In genomic region chr2:400988-401679, GRCh38 we compare ENCODE assay signal across 25 cellular contexts.
A peak's percentile ranks its signal among the peaks of the same experiment; 100 is the strongest.
DNase-seq lines count a peak whose midpoint lies in the region; ATAC-seq, FAIRE-seq and TF ChIP-seq lines count a peak whose summit lies in the region.
"Had no signal": no experiment of that assay in that cellular context is flagged by ENCODE, and none has a peak within 500 bp of the region (broad histone marks: within the 10 kb centered on the region; RNA-seq: fewer than 3 reads in every experiment).

No MANE protein-coding gene starts in this region.

- no peak overlapping the region for H2BK20ac ChIP-seq in H1 (ENCODE audit: low read length)

- H3K9me3 ChIP-seq in SK-N-SH (0 out of 2 replicates have a peak, but pooled peaks cover 4% of the 10 kb centered on the region), H1 (ENCODE audit: insufficient read depth in 2 of 2, low read depth in 1 of 2, low read length in 1 of 2) (peaks cover 2 to 3% of the 10 kb centered on the region in 2 experiments; a peak in 1 of 4 replicates)

- TF ChIP-seq CTCF in SK-N-SH (IDR thresholded peaks at IDR 0.05): no peak
- no peak for TF ChIP-seq CTCF in H1 (IDR thresholded peaks at IDR 0.05; ENCODE audit: control extremely low read depth in 1 of 3, insufficient read depth in 1 of 3, low read depth in 1 of 3, low read length in 3 of 3)

- H4K20me1 ChIP-seq in SK-N-SH (ENCODE audit: insufficient read depth): no peaks in the 10 kb centered on the region
- peaks cover 0 to 1% of the 10 kb centered on the region in 2 experiments for H4K20me1 ChIP-seq in H1 (replicated peaks in 1 of 2; ENCODE audit: control insufficient read depth in 1 of 2, insufficient read depth in 2 of 2, low read length in 2 of 2)

- H3K36me3 ChIP-seq in SK-N-SH (replicated peaks in 1 of 2; ENCODE audit: control insufficient read depth in 1 of 2, insufficient read depth in 2 of 2, low read length in 1 of 2): no peaks in the 10 kb centered on the region
- no peaks in the 10 kb centered on the region for H3K36me3 ChIP-seq in H1 (ENCODE audit: control insufficient read depth in 2 of 4, insufficient read depth in 4 of 4, low read length in 3 of 4)
- H3K36me3 ChIP-seq: breast epithelium had no signal

- no peak for FAIRE-seq in H1 (lab: Jason Lieb, UNC)
- FAIRE-seq: colon, D721Med, GM18507, H54, urothelium cell line had no signal

- 73% methylated on average over 14 of the region's 14 CpGs for WGBS in SK-N-SH (ENCODE audit: low lambda C conversion rate)
- WGBS in H1 (ENCODE audit: extremely low coverage in 1 of 2, insufficient coverage in 1 of 2, insufficient read length in 1 of 2, insufficient replicate concordance in 2 of 2, low coverage in 1 of 2, low lambda C conversion rate in 2 of 2, missing lambda C conversion rate in 1 of 2), 2 experiments: 79% methylated on average over 14 of the region's 14 CpGs; no CpG with 5 or more reads in 1 of the 2 experiments

- H3K27me3 ChIP-seq in SK-N-SH (ENCODE audit: insufficient read depth) (no peaks in the 10 kb centered on the region), H1 (replicated peaks in 1 of 4; ENCODE audit: control insufficient read depth in 3 of 4, extremely low read depth in 1 of 4, insufficient read depth in 3 of 4, low read length in 3 of 4) (no peaks in the 10 kb centered on the region)
- H3K27me3 ChIP-seq: breast epithelium had no signal

- H3K79me1 ChIP-seq in H1 (ENCODE audit: low read depth, low read length): no peaks in the 10 kb centered on the region

- no peak overlapping the region; a peak in 1 of 4 replicates for H3K27ac ChIP-seq in SK-N-SH (ENCODE audit: low read depth in 2 of 2, low read length in 1 of 2)
- H3K27ac ChIP-seq in H1 (ENCODE audit: low read depth, low read length): no peak overlapping the region
- H3K27ac ChIP-seq: breast epithelium had no signal

- ATAC-seq in SK-N-SH treated with all-trans-retinoic acid at 6 μM for 48 hours (no peak), GM18868 (IDR thresholded peaks at IDR 0.05; ENCODE audit: unreplicated experiment) (no peak)
- ATAC-seq: naive thymus-derived CD8-positive, alpha-beta T cell had no signal

- CTCF ChIA-PET in SK-N-SH (lab: Yijun Ruan, JAX): no interaction called here
- CTCF ChIA-PET in H1 (lab: Charles Lee; ENCODE audit: partially characterized antibody): no interaction called here

- no peak overlapping the region for H3K4me3 ChIP-seq in SK-N-SH (ENCODE audit: low read depth in 2 of 2, low read length in 1 of 2)
- H3K4me3 ChIP-seq in H1 (ENCODE audit: extremely low read depth in 1 of 4, insufficient read depth in 2 of 4, low read depth in 3 of 4, low read length in 4 of 4): no peak overlapping the region
- H3K4me3 ChIP-seq: breast epithelium, smooth muscle cell had no signal

- H3F3A ChIP-seq in SK-N-SH (replicated peaks; ENCODE audit: insufficient read depth): no peaks in the 10 kb centered on the region

- no peak overlapping the region for H2AK5ac ChIP-seq in H1 (ENCODE audit: low read depth, low read length)

- H3K4me2 ChIP-seq in SK-N-SH (no peak overlapping the region), H1 (ENCODE audit: insufficient read depth in 1 of 2, low read depth in 2 of 2, low read length in 2 of 2) (no peak overlapping the region)
- H3K4me2 ChIP-seq: smooth muscle cell had no signal

- TF ChIP-seq EP300 in SK-N-SH (IDR thresholded peaks at IDR 0.05; ENCODE audit: borderline replicate concordance in 1 of 2, low read depth in 1 of 2, low read length in 1 of 2): no peak
- no peak for TF ChIP-seq EP300 in H1 (IDR thresholded peaks at IDR 0.05; ENCODE audit: borderline replicate concordance in 1 of 2, low read depth in 2 of 2, low read length in 2 of 2)

- H3K56ac ChIP-seq in H1 (replicated peaks; ENCODE audit: insufficient read length, low read depth, low read length): no peak overlapping the region

- TF ChIP-seq RAD21 in SK-N-SH (IDR thresholded peaks at IDR 0.05; ENCODE audit: low read length): no peak
- no peak for TF ChIP-seq RAD21 in H1 (IDR thresholded peaks at IDR 0.05 in 1 of 2, conservative IDR thresholded peaks at IDR 0.05 in 1 of 2; ENCODE audit: low read depth in 2 of 2, low read length in 2 of 2)

- no peaks in the 10 kb centered on the region for H3K23me2 ChIP-seq in H1 (ENCODE audit: low read depth, low read length)

- H3K4ac ChIP-seq in H1 (replicated peaks; ENCODE audit: insufficient read length, low read depth, low read length): peak overlapping the region; percentile 66

- H2BK15ac ChIP-seq in H1 (ENCODE audit: low read length): no peak overlapping the region

- no peak overlapping the region for H2BK5ac ChIP-seq in H1 (ENCODE audit: low read depth, low read length)

- no peak overlapping the region for H3K23ac ChIP-seq in H1 (ENCODE audit: insufficient read length)

- H3K9ac ChIP-seq in SK-N-SH (no peak overlapping the region), H1 (replicated peaks in 1 of 4; ENCODE audit: extremely low read depth in 1 of 4, low read depth in 3 of 4, low read length in 3 of 4) (0 out of 7 replicates have a peak overlapping the region, but pooled peaks of 1 of the 4 experiments have one; percentile 5)

- H3K4me1 ChIP-seq in SK-N-SH (ENCODE audit: control insufficient read depth in 1 of 2, insufficient read depth in 2 of 2, low read depth in 1 of 2, low read length in 1 of 2): peaks cover 0 to 8% of the 10 kb centered on the region in 2 experiments; a peak in 1 of 4 replicates
- peaks cover 0 to 6% (median 2%) of the 10 kb centered on the region in 4 experiments; a peak in 4 of 7 replicates for H3K4me1 ChIP-seq in H1 (replicated peaks in 1 of 4; ENCODE audit: control insufficient read depth in 3 of 4, insufficient read depth in 4 of 4, low read length in 3 of 4)
- H3K4me1 ChIP-seq: breast epithelium had no signal

- H4K91ac ChIP-seq in H1 (replicated peaks; ENCODE audit: insufficient read length, low read length): no peak overlapping the region

- H4K8ac ChIP-seq in H1 (ENCODE audit: extremely low read depth, insufficient read depth, low read length): no peak overlapping the region; the same call in 1 of the 2 replicates

- H3K79me2 ChIP-seq in SK-N-SH (ENCODE audit: insufficient read depth) (no peaks in the 10 kb centered on the region), H1 (ENCODE audit: control insufficient read depth in 1 of 2, insufficient read depth in 2 of 2, low read length in 2 of 2) (no peaks in the 10 kb centered on the region)

- no peak overlapping the region for H4K5ac ChIP-seq in H1 (ENCODE audit: insufficient read length, low read depth, low read length)

- H2BK12ac ChIP-seq in H1 (ENCODE audit: low read depth, low read length): 0 out of 2 replicates have a peak overlapping the region, but pooled peaks have one; percentile 17

- TF ChIP-seq POLR2A in H1 (IDR thresholded peaks at IDR 0.05; ENCODE audit: control extremely low read depth in 1 of 2, low read depth in 2 of 2, low read length in 2 of 2): no peak

- DNase-seq in SK-N-SH (no peak), NCI-H2171 treated with DMSO at 0.1 percent for 48 hours (lab: John Stamatoyannopoulos, UW) (peak; percentile 68), H1 (ENCODE audit: low read depth in 1 of 2, low spot score in 2 of 2) (peak in 1 of 2 experiments; percentile 46), islet precursor cell (no peak), NCI-H2081 treated with DMSO at 0.1 percent for 48 hours (lab: John Stamatoyannopoulos, UW) (no peak)
- DNase-seq: activated CD4-positive, alpha-beta T cell treated with anti-CD3 and anti-CD28 coated beads for 1 hour; activated T-cell treated with anti-CD3 and anti-CD28 coated beads, Interleukin-2, amount 50 U/mL, for 24 hours; C1 segment of cervical spinal cord; effector CD8-positive, alpha-beta T cell; erythroblast; foreskin fibroblast; Karpas-422; naive thymus-derived CD8-positive, alpha-beta T cell; NCI-H1694 treated with DMSO at 0.1 percent for 48 hours; NCI-H446; SIG-M5 had no signal

- no peak overlapping the region for H3K14ac ChIP-seq in H1 (ENCODE audit: insufficient read length)

- no peak overlapping the region for H2BK120ac ChIP-seq in H1 (replicated peaks; ENCODE audit: low read depth, low read length)

- H2AFZ ChIP-seq in SK-N-SH (ENCODE audit: low read depth) (no peak overlapping the region), H1 (ENCODE audit: low read length) (no peak overlapping the region)

- H3K18ac ChIP-seq in H1 (ENCODE audit: extremely low read depth, low read length): 0 out of 2 replicates have a peak overlapping the region, but pooled peaks have one; percentile 32

- POLR2A ChIA-PET in SK-N-SH (lab: Yijun Ruan, JAX): no interaction called here
- POLR2A ChIA-PET in H1 (lab: Charles Lee; ENCODE audit: partially characterized antibody): no interaction called here

- no peaks in the 10 kb centered on the region for H3K9me2 ChIP-seq in SK-N-SH

TF ChIP-seq in SK-N-SH, 30 proteins besides CTCF, POLR2A, EP300 and RAD21 (continues in another document):
- TF ChIP-seq MXI1 (IDR thresholded peaks at IDR 0.05; ENCODE audit: low read depth, low read length) (no peak), GABPA (IDR thresholded peaks at IDR 0.05; ENCODE audit: low read depth) (no peak), CHD2 (IDR thresholded peaks at IDR 0.05; ENCODE audit: low read length, partially characterized antibody) (peak; percentile 9)

TF ChIP-seq in SK-N-SH treated with all-trans-retinoic acid at 6 μM for 48 hours, 23 proteins besides CTCF, POLR2A, EP300 and RAD21 (continues in another document):
- no peak for TF ChIP-seq ESRRG (CRISPR knock-in tag; IDR thresholded peaks at IDR 0.05)
- TF ChIP-seq ZNF8 (CRISPR knock-in tag; IDR thresholded peaks at IDR 0.05): no peak
- TF ChIP-seq ZFP3 (CRISPR knock-in tag; IDR thresholded peaks at IDR 0.05): no peak

TF ChIP-seq in H1, 55 proteins besides CTCF, POLR2A, EP300 and RAD21:
- no peak for TF ChIP-seq TAF7 (optimal IDR thresholded peaks at IDR 0.05; ENCODE audit: borderline replicate concordance, low read depth, low read length)
- no peak for TF ChIP-seq TEAD4 (IDR thresholded peaks at IDR 0.05; ENCODE audit: low read depth, low read length)
- TF ChIP-seq KDM5A (IDR thresholded peaks at IDR 0.05; ENCODE audit: low read length): no peak
- TF ChIP-seq RNF2 (IDR thresholded peaks at IDR 0.05; ENCODE audit: borderline replicate concordance, low read depth, low read length, missing control alignments, poor library complexity, severe bottlenecking): no peak
- no peak for TF ChIP-seq CREB1 (IDR thresholded peaks at IDR 0.05)
- TF ChIP-seq RXRA (IDR thresholded peaks at IDR 0.05; ENCODE audit: insufficient read depth, low read depth, low read length): no peak

Comparison
In these comparisons a context has a peak if more than half of its experiments do, and no peak if none do; other contexts are left out.
1. Of the 17 proteins assayed by ChIP-seq in both H1 and SK-N-SH: peak only in H1: none; only in SK-N-SH: CHD2; in both: none; in neither: 16.